Comparison of ENCODE assay signal across 28 cellular contexts in genomic region chr2:172148246-172148645, GRCh38. TPM values are rescaled to one million over a fixed set of nuclear protein-coding genes. Genes with fewer than 3 reads are reported as not detected.
DNase-seq lines count a peak whose midpoint lies in the region; TF ChIP-seq lines count a peak whose summit lies in the region.
"Had no signal": no experiment of that assay in that cellular context is flagged by ENCODE, and none has a peak within 500 bp of the region (broad histone marks: within the 10 kb centered on the region; RNA-seq: fewer than 3 reads in every experiment).

No MANE protein-coding gene starts in this region.

- H3K4me3 ChIP-seq in MG63 (no peak overlapping the region), neural progenitor cell (no peak overlapping the region), adrenal gland (no peak overlapping the region)
- H3K4me3 ChIP-seq: heart left ventricle, prostate gland, smooth muscle cell, thoracic aorta had no signal

- no peak overlapping the region for H3K9ac ChIP-seq in neural progenitor cell

- H3K27me3 ChIP-seq in MG63 (0 out of 2 replicates have a peak, but pooled peaks cover 4% of the 10 kb centered on the region), neural progenitor cell (no peaks in the 10 kb centered on the region), adrenal gland (no peaks in the 10 kb centered on the region)
- H3K27me3 ChIP-seq: BE2C had no signal

- H3K4me1 Mint-ChIP-seq in MCF 10A (ENCODE audit: insufficient read depth, unreplicated experiment), result no peaks in the 10 kb centered on the region
- H3K4me1 Mint-ChIP-seq in neural progenitor cell, result peaks cover 14% of the 10 kb centered on the region
- H3K4me1 Mint-ChIP-seq: activated B cell treated with CpG ODN at 0.5 μM for 24 hours, endodermal cell, mesothelial cell of epicardium, nephron progenitor cell had no signal

- CTCF ChIA-PET in MCF 10A (lab: Yijun Ruan, JAX), result interaction anchor here (0.7 kb wide), 1 partner anchor 107 kb away, joined by 3 read pairs; no protein-coding TSS in a partner anchor

- no peak for TF ChIP-seq POLR2A in adrenal gland (IDR thresholded peaks at IDR 0.05)

- no peaks in the 10 kb centered on the region for H3K36me3 ChIP-seq in MG63
- H3K36me3 ChIP-seq in neural progenitor cell, result no peaks in the 10 kb centered on the region
- no peaks in the 10 kb centered on the region for H3K36me3 ChIP-seq in adrenal gland (replicated peaks in 1 of 2)
- H3K36me3 ChIP-seq: BE2C, heart left ventricle, prostate gland, thoracic aorta had no signal

- POLR2A ChIA-PET in MCF 10A (lab: Yijun Ruan, JAX), result no interaction called here

- peaks cover 3% of the 10 kb centered on the region for H3F3A ChIP-seq in neural progenitor cell (ENCODE audit: low read depth)

- H3K79me2 ChIP-seq in neural progenitor cell (ENCODE audit: low read depth), result no peaks in the 10 kb centered on the region

- no peaks in the 10 kb centered on the region for H3K27me3 Mint-ChIP-seq in MCF 10A (ENCODE audit: insufficient read depth, unreplicated experiment)
- peaks cover 15% of the 10 kb centered on the region for H3K27me3 Mint-ChIP-seq in neural progenitor cell (ENCODE audit: insufficient read depth, low read depth)

- no peak overlapping the region for H3K27ac ChIP-seq in neural progenitor cell
- H3K27ac ChIP-seq in adrenal gland, result no peak overlapping the region
- H3K27ac ChIP-seq: heart left ventricle, prostate gland, thoracic aorta had no signal

- 71 to 78% (median 73%) methylated on average over 8 of the region's 8 CpGs for WGBS in adrenal gland, 4 donors

- H3K9me3 Mint-ChIP-seq in MCF 10A (ENCODE audit: unreplicated experiment) (peaks cover 9% of the 10 kb centered on the region), neural progenitor cell (peaks cover 13% of the 10 kb centered on the region)

- no peaks in the 10 kb centered on the region for H3K36me3 Mint-ChIP-seq in MCF 10A (ENCODE audit: insufficient read depth, unreplicated experiment)
- no peaks in the 10 kb centered on the region for H3K36me3 Mint-ChIP-seq in neural progenitor cell

- H2AFZ ChIP-seq in neural progenitor cell (replicated peaks), result peak overlapping the region; percentile 86

- TF ChIP-seq CTCF in MCF 10A (IDR thresholded peaks at IDR 0.05; ENCODE audit: unreplicated experiment), result no peak
- no peak for TF ChIP-seq CTCF in neural progenitor cell (IDR thresholded peaks at IDR 0.05)
- TF ChIP-seq CTCF in adrenal gland (IDR thresholded peaks at IDR 0.05), result no peak

- peaks cover 28% of the 10 kb centered on the region for H3K4me1 ChIP-seq in neural progenitor cell
- no peaks in the 10 kb centered on the region for H3K4me1 ChIP-seq in adrenal gland (replicated peaks in 1 of 2)
- H3K4me1 ChIP-seq: BE2C, heart left ventricle, prostate gland had no signal

- H3K4me2 ChIP-seq in neural progenitor cell, result no peak overlapping the region
- H3K4me2 ChIP-seq: smooth muscle cell had no signal

- no peaks in the 10 kb centered on the region for H4K20me1 ChIP-seq in neural progenitor cell (ENCODE audit: low read depth)

- intact Hi-C loops in MCF 10A (cut with micrococcal nuclease) (no loop called here), posterior vena cava (cut with DNase I) (no loop called here), adrenal gland (cut with DNase I) (no loop called here)

- H3K27ac Mint-ChIP-seq in MCF 10A (ENCODE audit: low read depth, unreplicated experiment) (no peak overlapping the region), neural progenitor cell (no peak overlapping the region)
- H3K27ac Mint-ChIP-seq: activated B cell treated with CpG ODN at 0.5 μM for 24 hours, endodermal cell, mesothelial cell of epicardium, nephron progenitor cell had no signal

- no peaks in the 10 kb centered on the region for H3K9me3 ChIP-seq in MG63
- no peaks in the 10 kb centered on the region for H3K9me3 ChIP-seq in neural progenitor cell (ENCODE audit: low read depth)
- H3K9me3 ChIP-seq in adrenal gland (replicated peaks in 1 of 3), result no peaks in the 10 kb centered on the region
- H3K9me3 ChIP-seq: BE2C, prostate gland, thoracic aorta had no signal

- no TSS peak for BruUV-seq in MCF 10A (replicated peaks; lab: Mats Ljungman, UMichigan)

- DNase-seq in Daoy (ENCODE audit: low read depth), result peak; percentile 56
- DNase-seq in MG63, result peak; percentile 59
- peak; percentile 32 for DNase-seq in MCF 10A (ENCODE audit: unreplicated experiment)
- no peak for DNase-seq in neural progenitor cell (ENCODE audit: low spot score)
- DNase-seq in posterior vena cava (ENCODE audit: low spot score), result no peak
- no peak for DNase-seq in middle frontal gyrus (ENCODE audit: extremely low spot score, low spot score)
- no peak for DNase-seq in A172 (ENCODE audit: low spot score)
- no peak for DNase-seq in adrenal gland
- DNase-seq: activated B cell treated with CpG ODN at 0.5 μM for 24 hours; activated CD4-positive, alpha-beta T cell treated with anti-CD3 and anti-CD28 coated beads, Interleukin-2, amount 50 U/mL, for 4 hours; activated gamma-delta T cell; BE2C; cortex of kidney; DMS79; endodermal cell; heart left ventricle; Kasumi-1; NCI-H1105; NCI-H2029; NCI-H446; nephron progenitor cell; stimulated activated naive CD4-positive, alpha-beta T cell had no signal

- H3K4me3 Mint-ChIP-seq in MCF 10A (ENCODE audit: unreplicated experiment) (no peak overlapping the region), neural progenitor cell (no peak overlapping the region)
- H3K4me3 Mint-ChIP-seq: activated B cell treated with CpG ODN at 0.5 μM for 24 hours, endodermal cell, mesothelial cell of epicardium, nephron progenitor cell had no signal

RNA-seq across cellular contexts. Expression of gene DLX2, which starts 45.5 kb away (rescaled TPM):
- 0.51 and 2.2 TPM in 2 replicates for total RNA-seq in Daoy (2014; rRNA removed; shearing (Covaris generic))
- total RNA-seq in MG63 (2014; rRNA removed; shearing (Covaris generic); ENCODE audit: low replicate concordance), result not detected in 2 replicates
- 1.1 and 1.9 TPM in 2 replicates for total RNA-seq in MCF 10A (2022)
- total RNA-seq in neural progenitor cell (ENCODE audit: low replicate concordance), result 0.19 TPM in 1 of 2 replicates, not detected in the other
- not detected for total RNA-seq in posterior vena cava
- total RNA-seq in A172 (2014; rRNA removed; shearing (Covaris generic)), result 0.64 and 0.81 TPM in 2 replicates
- total RNA-seq in adrenal gland, result under 1 TPM in 3 of 8 donors, not detected in 5; 0.15 to 0.49 (median 0.28) TPM
- polyA plus RNA-seq in adrenal gland, result under 1 TPM; 0.07 to 0.32 (median 0.13) TPM
- total RNA-seq: heart left ventricle; left lobe of liver; T-helper 2 cell treated with Interferon-gamma antibody and Interleukin-4, amounts not matched to agents 100 ng/mL and 5 ng/mL, for 36 hours had no signal
- polyA plus RNA-seq: heart left ventricle had no signal

Comparison
In these comparisons a context has a peak if more than half of its experiments do, and no peak if none do; other contexts are left out.
1. DNase-seq: peak in Daoy (single experiment), MG63 (single experiment) and MCF 10A (single experiment); none in neural progenitor cell (single experiment), posterior vena cava (single experiment), middle frontal gyrus (single experiment), A172 (single experiment) and adrenal gland (0 of 7).